ENCODE assay signal across 16 cellular contexts in the genomic region with DNA sequence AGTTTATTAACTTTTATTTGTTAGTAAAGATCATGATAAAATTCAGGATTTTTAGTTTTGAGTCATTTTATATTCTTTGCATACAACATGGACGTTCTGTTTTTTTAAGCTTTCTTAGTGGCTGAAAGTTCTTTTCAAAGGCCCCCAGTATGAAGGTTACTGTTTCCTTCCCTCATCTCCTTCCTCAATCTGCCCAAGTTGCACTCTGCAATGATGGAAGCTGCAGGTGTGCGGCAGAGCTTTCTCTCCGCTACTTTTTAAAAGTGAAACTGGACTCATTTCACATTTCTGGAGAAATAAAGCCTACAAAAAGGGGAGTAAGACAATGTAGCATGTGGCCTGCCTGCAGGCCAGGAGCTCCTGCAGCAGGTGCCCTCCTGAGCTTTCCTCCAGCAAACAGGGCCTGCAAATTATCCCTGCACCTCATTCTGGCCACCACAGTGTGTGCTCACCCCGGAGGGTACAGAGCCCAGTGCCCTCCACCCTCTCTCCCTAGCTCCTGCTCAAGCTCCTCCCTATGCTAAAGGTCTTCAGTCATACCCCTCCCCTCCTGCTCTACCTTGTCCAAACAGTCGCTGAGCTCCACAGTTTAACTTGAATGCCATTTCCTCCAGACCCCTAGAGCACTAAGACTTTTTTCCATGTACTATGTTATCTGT.
A peak's percentile ranks its signal among the peaks of the same experiment; 100 is the strongest.
DNase-seq lines count a peak whose midpoint lies in the region; ATAC-seq and TF ChIP-seq lines count a peak whose summit lies in the region.
"Had no signal": no experiment of that assay in that cellular context is flagged by ENCODE, and none has a peak within 500 bp of the region (broad histone marks: within the 10 kb centered on the region; RNA-seq: fewer than 3 reads in every experiment).

No MANE protein-coding gene starts in this region.

- TF ChIP-seq RAD21 in liver (IDR thresholded peaks at IDR 0.05), result no peak

- WGBS in liver, result 45% methylated on average over 5 of the region's 5 CpGs

- peak; percentile 69 to 77 for ATAC-seq in stimulated activated naive B cell treated with anti-CD40 and anti-IgM and Interleukin-4, amounts not matched to agents 10 μg/mL and 1 μg/mL and 100 μg/mL, for 72 hours (replicated peaks)
- no peak for ATAC-seq in HG03025 (IDR thresholded peaks at IDR 0.05; ENCODE audit: low FRiP score, unreplicated experiment)

- TF ChIP-seq CTCF in liver (IDR thresholded peaks at IDR 0.05; ENCODE audit: low read depth, low read length, missing input control) (no peak), brain microvascular endothelial cell (IDR thresholded peaks at IDR 0.05; ENCODE audit: low read depth, low read length, missing control alignments) (no peak)

- no peak overlapping the region for H3K4me3 ChIP-seq in SK-N-MC
- H3K4me3 ChIP-seq in liver (ENCODE audit: low read depth in 1 of 3, low read length in 3 of 3), result no peak overlapping the region
- no peak overlapping the region for H3K4me3 ChIP-seq in brain microvascular endothelial cell (ENCODE audit: low read depth, low read length)
- H3K4me3 ChIP-seq: vagina had no signal

- CTCF ChIA-PET in activated naive CD4-positive, alpha-beta T cell treated with anti-CD3 and anti-CD28 coated beads, Interleukin-2, amount 10 ng/mL, durations not matched to agents 7 days and 5 days (lab: Charles Lee), result interaction anchor here (0.9 to 4.7 kb wide), 3 partner anchors 9 to 16 kb away, joined by 3 to 29 read pairs (median 14); no protein-coding TSS in a partner anchor

- H3K9me3 Mint-ChIP-seq in activated naive CD4-positive, alpha-beta T cell treated with anti-CD3 and anti-CD28 coated beads, Interleukin-2, amount 10 ng/mL, durations not matched to agents 7 days and 5 days, result no peaks in the 10 kb centered on the region
- no peaks in the 10 kb centered on the region for H3K9me3 Mint-ChIP-seq in stimulated activated naive B cell treated with anti-CD40 and anti-IgM and Interleukin-4, amounts not matched to agents 10 μg/mL and 1 μg/mL and 100 μg/mL, for 72 hours
- H3K9me3 Mint-ChIP-seq: activated B cell treated with CpG ODN at 0.5 μM for 24 hours; activated naive CD8-positive, alpha-beta T cell treated with anti-CD3 and anti-CD28 coated beads for 36 hours; natural killer cell treated with Interleukin-12 subunit alpha and Interleukin-12 subunit beta and Interleukin-15 and Interleukin-18, amount 100 ng/mL, for 72 hours had no signal

- peak overlapping the region; percentile 69 for H3K27ac ChIP-seq in SK-N-MC
- no peak overlapping the region for H3K27ac ChIP-seq in liver (ENCODE audit: low read depth in 1 of 2, low read length in 2 of 2)
- no peak overlapping the region for H3K27ac ChIP-seq in brain microvascular endothelial cell
- H3K27ac ChIP-seq: vagina had no signal

- H3K9ac ChIP-seq in SK-N-MC (ENCODE audit: insufficient read length) (peak overlapping the region; percentile 19), liver (ENCODE audit: low read depth in 1 of 2, low read length in 2 of 2) (no peak overlapping the region)

- H3K27ac Mint-ChIP-seq in activated naive CD4-positive, alpha-beta T cell treated with anti-CD3 and anti-CD28 coated beads, Interleukin-2, amount 10 ng/mL, durations not matched to agents 7 days and 5 days, result peak overlapping the region; percentile 54
- H3K27ac Mint-ChIP-seq in stimulated activated naive B cell treated with anti-CD40 and anti-IgM and Interleukin-4, amounts not matched to agents 10 μg/mL and 1 μg/mL and 100 μg/mL, for 72 hours, result peak overlapping the region; percentile 4
- H3K27ac Mint-ChIP-seq: activated naive CD8-positive, alpha-beta T cell treated with anti-CD3 and anti-CD28 coated beads for 36 hours had no signal

- H3K27me3 ChIP-seq in liver (ENCODE audit: control insufficient read depth in 4 of 4, insufficient read depth in 4 of 4, low read length in 3 of 4) (no peaks in the 10 kb centered on the region), brain microvascular endothelial cell (replicated peaks) (no peaks in the 10 kb centered on the region)
- H3K27me3 ChIP-seq: vagina had no signal

- H3K9me3 ChIP-seq in SK-N-MC (ENCODE audit: low read depth, low read length) (no peaks in the 10 kb centered on the region), liver (ENCODE audit: control insufficient read depth in 4 of 4, low read length in 3 of 4) (no peaks in the 10 kb centered on the region)
- H3K9me3 ChIP-seq: vagina had no signal

- no peak overlapping the region for H3K4me3 Mint-ChIP-seq in activated naive CD4-positive, alpha-beta T cell treated with anti-CD3 and anti-CD28 coated beads, Interleukin-2, amount 10 ng/mL, durations not matched to agents 7 days and 5 days
- H3K4me3 Mint-ChIP-seq in stimulated activated naive B cell treated with anti-CD40 and anti-IgM and Interleukin-4, amounts not matched to agents 10 μg/mL and 1 μg/mL and 100 μg/mL, for 72 hours, result peak overlapping the region in 1 of 2 donors; percentile 28
- H3K4me3 Mint-ChIP-seq: activated B cell treated with CpG ODN at 0.5 μM for 24 hours; activated naive CD8-positive, alpha-beta T cell treated with anti-CD3 and anti-CD28 coated beads for 36 hours; natural killer cell treated with Interleukin-12 subunit alpha and Interleukin-12 subunit beta and Interleukin-15 and Interleukin-18, amount 100 ng/mL, for 72 hours had no signal

- in situ Hi-C loops in brain microvascular endothelial cell (cut with HindIII; ENCODE audit: low pct_ligation_motif_present, low sequenced_read_pairs), result no loop called here

- DNase-seq in activated naive CD4-positive, alpha-beta T cell treated with anti-CD3 and anti-CD28 coated beads, Interleukin-2, amount 10 ng/mL, durations not matched to agents 7 days and 5 days, result no peak
- no peak for DNase-seq in activated naive CD4-positive, alpha-beta T cell treated with Interleukin-2 at 50 U/mL for 16 hours
- no peak for DNase-seq in SK-N-MC (ENCODE audit: low read depth, low spot score)
- no peak for DNase-seq in stimulated activated naive B cell treated with anti-CD40 and anti-IgM and Interleukin-4, amounts not matched to agents 10 μg/mL and 1 μg/mL and 100 μg/mL, for 72 hours
- no peak for DNase-seq in brain microvascular endothelial cell
- DNase-seq in stimulated activated CD4-positive, alpha-beta T cell treated with anti-CD3 and anti-CD28 coated beads, Interleukin-12 subunit alpha, Interleukin-12 subunit beta, amount 100 ng/mL, for 4 hours, result no peak
- DNase-seq: activated B cell treated with CpG ODN at 0.5 μM for 24 hours; activated naive CD8-positive, alpha-beta T cell treated with anti-CD3 and anti-CD28 coated beads for 36 hours; dermis blood vessel endothelial cell; EL; NCI-H187 treated with DMSO at 0.1 percent for 48 hours; NCI-H510A had no signal

- peaks cover 11% of the 10 kb centered on the region for H3K4me1 Mint-ChIP-seq in activated naive CD4-positive, alpha-beta T cell treated with anti-CD3 and anti-CD28 coated beads, Interleukin-2, amount 10 ng/mL, durations not matched to agents 7 days and 5 days
- H3K4me1 Mint-ChIP-seq in stimulated activated naive B cell treated with anti-CD40 and anti-IgM and Interleukin-4, amounts not matched to agents 10 μg/mL and 1 μg/mL and 100 μg/mL, for 72 hours, result peaks cover 14 to 19% of the 10 kb centered on the region in 2 donors

- H3K36me3 ChIP-seq in SK-N-MC (ENCODE audit: insufficient read depth, low read length) (peaks cover 70% of the 10 kb centered on the region), liver (ENCODE audit: control insufficient read depth in 4 of 4, insufficient read depth in 3 of 4, low read depth in 1 of 4, low read length in 3 of 4) (peaks cover 2 to 33% (median 28%) of the 10 kb centered on the region in 4 donors), brain microvascular endothelial cell (replicated peaks) (peaks cover 11% of the 10 kb centered on the region)

- peaks cover 2 to 15% (median 14%) of the 10 kb centered on the region in 4 donors for H3K4me1 ChIP-seq in liver (ENCODE audit: control insufficient read depth in 4 of 4, insufficient read depth in 4 of 4, low read length in 3 of 4)

- peaks cover 54% of the 10 kb centered on the region for H3K36me3 Mint-ChIP-seq in activated naive CD4-positive, alpha-beta T cell treated with anti-CD3 and anti-CD28 coated beads, Interleukin-2, amount 10 ng/mL, durations not matched to agents 7 days and 5 days
- peaks cover 29 to 52% of the 10 kb centered on the region in 2 donors for H3K36me3 Mint-ChIP-seq in stimulated activated naive B cell treated with anti-CD40 and anti-IgM and Interleukin-4, amounts not matched to agents 10 μg/mL and 1 μg/mL and 100 μg/mL, for 72 hours

- H3K27me3 Mint-ChIP-seq in activated naive CD4-positive, alpha-beta T cell treated with anti-CD3 and anti-CD28 coated beads, Interleukin-2, amount 10 ng/mL, durations not matched to agents 7 days and 5 days, result no peaks in the 10 kb centered on the region
- H3K27me3 Mint-ChIP-seq in stimulated activated naive B cell treated with anti-CD40 and anti-IgM and Interleukin-4, amounts not matched to agents 10 μg/mL and 1 μg/mL and 100 μg/mL, for 72 hours, result no peaks in the 10 kb centered on the region
- H3K27me3 Mint-ChIP-seq: activated B cell treated with CpG ODN at 0.5 μM for 24 hours; activated naive CD8-positive, alpha-beta T cell treated with anti-CD3 and anti-CD28 coated beads for 36 hours; natural killer cell treated with Interleukin-12 subunit alpha and Interleukin-12 subunit beta and Interleukin-15 and Interleukin-18, amount 100 ng/mL, for 72 hours had no signal

TF ChIP-seq in liver, 16 proteins besides CTCF, POLR2A, EP300 and RAD21 (continues in another document):
- TF ChIP-seq HNF4A (conservative IDR thresholded peaks at IDR 0.05), result peak; percentile 35 to 41
- TF ChIP-seq, protein P1, sequence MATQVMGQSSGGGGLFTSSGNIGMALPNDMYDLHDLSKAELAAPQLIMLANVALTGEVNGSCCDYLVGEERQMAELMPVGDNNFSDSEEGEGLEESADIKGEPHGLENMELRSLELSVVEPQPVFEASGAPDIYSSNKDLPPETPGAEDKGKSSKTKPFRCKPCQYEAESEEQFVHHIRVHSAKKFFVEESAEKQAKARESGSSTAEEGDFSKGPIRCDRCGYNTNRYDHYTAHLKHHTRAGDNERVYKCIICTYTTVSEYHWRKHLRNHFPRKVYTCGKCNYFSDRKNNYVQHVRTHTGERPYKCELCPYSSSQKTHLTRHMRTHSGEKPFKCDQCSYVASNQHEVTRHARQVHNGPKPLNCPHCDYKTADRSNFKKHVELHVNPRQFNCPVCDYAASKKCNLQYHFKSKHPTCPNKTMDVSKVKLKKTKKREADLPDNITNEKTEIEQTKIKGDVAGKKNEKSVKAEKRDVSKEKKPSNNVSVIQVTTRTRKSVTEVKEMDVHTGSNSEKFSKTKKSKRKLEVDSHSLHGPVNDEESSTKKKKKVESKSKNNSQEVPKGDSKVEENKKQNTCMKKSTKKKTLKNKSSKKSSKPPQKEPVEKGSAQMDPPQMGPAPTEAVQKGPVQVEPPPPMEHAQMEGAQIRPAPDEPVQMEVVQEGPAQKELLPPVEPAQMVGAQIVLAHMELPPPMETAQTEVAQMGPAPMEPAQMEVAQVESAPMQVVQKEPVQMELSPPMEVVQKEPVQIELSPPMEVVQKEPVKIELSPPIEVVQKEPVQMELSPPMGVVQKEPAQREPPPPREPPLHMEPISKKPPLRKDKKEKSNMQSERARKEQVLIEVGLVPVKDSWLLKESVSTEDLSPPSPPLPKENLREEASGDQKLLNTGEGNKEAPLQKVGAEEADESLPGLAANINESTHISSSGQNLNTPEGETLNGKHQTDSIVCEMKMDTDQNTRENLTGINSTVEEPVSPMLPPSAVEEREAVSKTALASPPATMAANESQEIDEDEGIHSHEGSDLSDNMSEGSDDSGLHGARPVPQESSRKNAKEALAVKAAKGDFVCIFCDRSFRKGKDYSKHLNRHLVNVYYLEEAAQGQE (IDR thresholded peaks at IDR 0.05), result no peak
